ENCODE assay signal across 15 cellular contexts in the genomic region with DNA sequence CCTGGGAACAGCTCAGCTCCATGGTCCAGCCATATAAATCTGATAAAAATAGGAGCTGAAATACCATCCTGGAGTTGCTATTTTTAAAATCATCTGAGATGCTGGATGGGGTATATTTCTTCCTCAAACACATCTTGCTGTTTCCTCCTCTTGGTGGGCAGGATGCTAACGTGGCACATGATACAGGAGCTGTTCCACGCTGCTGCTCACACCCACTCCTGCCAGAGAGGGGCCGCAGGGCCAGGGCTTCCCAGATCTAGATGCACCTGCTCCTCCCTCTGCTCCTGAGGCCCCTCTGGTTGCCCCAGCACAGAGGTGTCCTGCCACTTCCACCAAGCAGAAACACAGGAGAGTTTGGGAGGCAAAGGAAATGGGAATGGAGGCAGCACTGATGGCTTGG. TPM values are rescaled to one million over a fixed set of nuclear protein-coding genes. Genes with fewer than 3 reads are reported as not detected.
A peak's percentile ranks its signal among the peaks of the same experiment; 100 is the strongest.
DNase-seq lines count a peak whose midpoint lies in the region; ATAC-seq and TF ChIP-seq lines count a peak whose summit lies in the region.
"Had no signal": no experiment of that assay in that cellular context is flagged by ENCODE, and none has a peak within 500 bp of the region (broad histone marks: within the 10 kb centered on the region; RNA-seq: fewer than 3 reads in every experiment).

No MANE protein-coding gene starts in this region.

- no peak for DNase-seq in activated CD4-positive, alpha-beta T cell treated with anti-CD3 and anti-CD28 coated beads, Interleukin-2, amount 10 ng/mL, durations not matched to agents 24 days and 14 days
- no peak for DNase-seq in activated CD4-positive, alpha-beta T cell treated with anti-CD3 and anti-CD28 coated beads, Interleukin-2, amount 50 U/mL, for 1 hour
- DNase-seq in HL-60 (ENCODE audit: low read depth in 1 of 2, low spot score in 1 of 2) (no peak), chondrocyte (ENCODE audit: low spot score) (peak; percentile 63), trophoblast cell (no peak), hippocampal formation (lab: John Stamatoyannopoulos, UW) (no peak)
- DNase-seq: ACHN, caudate nucleus, hypothalamus, KG1, NCI-H2081 had no signal

- peak overlapping the region; percentile 79 for H3K4me3 Mint-ChIP-seq in activated CD4-positive, alpha-beta T cell treated with anti-CD3 and anti-CD28 coated beads, Interleukin-2, amount 10 ng/mL, durations not matched to agents 24 days and 14 days
- H3K4me3 Mint-ChIP-seq in chondrocyte (ENCODE audit: unreplicated experiment): no peak overlapping the region

- H2AK5ac ChIP-seq in trophoblast cell (ENCODE audit: low read length): peak overlapping the region; percentile 5

- H3K4me1 Mint-ChIP-seq in activated CD4-positive, alpha-beta T cell treated with anti-CD3 and anti-CD28 coated beads, Interleukin-2, amount 10 ng/mL, durations not matched to agents 24 days and 14 days: peaks cover 48% of the 10 kb centered on the region
- H3K4me1 Mint-ChIP-seq in chondrocyte (ENCODE audit: low read depth): peaks cover 72% of the 10 kb centered on the region

- no peak overlapping the region for H3K4me2 ChIP-seq in trophoblast cell (ENCODE audit: low read length)

- H2BK12ac ChIP-seq in trophoblast cell (ENCODE audit: low read length): no peak overlapping the region

- H3K79me2 ChIP-seq in trophoblast cell (ENCODE audit: control insufficient read depth, insufficient read depth, low read length, poor library complexity): peaks cover 10% of the 10 kb centered on the region

- peak overlapping the region; percentile 92 for H3K27ac Mint-ChIP-seq in activated CD4-positive, alpha-beta T cell treated with anti-CD3 and anti-CD28 coated beads, Interleukin-2, amount 10 ng/mL, durations not matched to agents 24 days and 14 days
- no peak overlapping the region for H3K27ac Mint-ChIP-seq in chondrocyte (ENCODE audit: unreplicated experiment)

- no peak overlapping the region for H2AFZ ChIP-seq in trophoblast cell (ENCODE audit: insufficient read depth, low read length, poor library complexity)

- intact Hi-C loops in activated CD4-positive, alpha-beta T cell treated with anti-CD3 and anti-CD28 coated beads, Interleukin-2, amount 10 ng/mL, durations not matched to agents 24 days and 14 days (cut with micrococcal nuclease): loop anchor here (5.0 kb wide), 1 partner anchor 35 kb away; no protein-coding TSS in a partner anchor

- peaks cover 2% of the 10 kb centered on the region for H3K9me3 ChIP-seq in trophoblast cell (ENCODE audit: insufficient read depth, low read depth, low read length)
- H3K9me3 ChIP-seq: suprapubic skin had no signal

- no peaks in the 10 kb centered on the region for H3K27me3 ChIP-seq in HL-60 (ENCODE audit: insufficient read depth, poor library complexity, severe bottlenecking)
- H3K27me3 ChIP-seq in trophoblast cell (ENCODE audit: insufficient read depth, low read length): no peaks in the 10 kb centered on the region
- H3K27me3 ChIP-seq: suprapubic skin had no signal

- H4K12ac ChIP-seq in trophoblast cell (ENCODE audit: low read depth, low read length): no peak overlapping the region

- H3K23ac ChIP-seq in trophoblast cell (ENCODE audit: low read length): no peak overlapping the region

- ATAC-seq in HG03469 (IDR thresholded peaks at IDR 0.05; ENCODE audit: unreplicated experiment): no peak
- no peak for ATAC-seq in GM18511 (IDR thresholded peaks at IDR 0.05; ENCODE audit: unreplicated experiment)
- ATAC-seq: activated CD4-positive, CD25-positive, alpha-beta regulatory T cell treated with anti-CD3 and anti-CD28 coated beads, Interleukin-2, amount 50 U/mL, for 24 hours had no signal

- peaks cover 25% of the 10 kb centered on the region for H3K36me3 Mint-ChIP-seq in activated CD4-positive, alpha-beta T cell treated with anti-CD3 and anti-CD28 coated beads, Interleukin-2, amount 10 ng/mL, durations not matched to agents 24 days and 14 days (ENCODE audit: low read depth)
- no peaks in the 10 kb centered on the region for H3K36me3 Mint-ChIP-seq in chondrocyte (ENCODE audit: low read depth)

- H3K27ac ChIP-seq in HL-60 (replicated peaks) (peak overlapping the region; percentile 97), trophoblast cell (ENCODE audit: low read depth, low read length) (no peak overlapping the region)
- H3K27ac ChIP-seq: suprapubic skin had no signal

- H4K91ac ChIP-seq in trophoblast cell (ENCODE audit: low read depth, low read length): no peak overlapping the region

- H2BK120ac ChIP-seq in trophoblast cell (ENCODE audit: insufficient read depth, low read length, poor library complexity): no peak overlapping the region

- no peak overlapping the region for H3K18ac ChIP-seq in trophoblast cell (ENCODE audit: low read length)

- TF ChIP-seq CTCF in HL-60 (IDR thresholded peaks at IDR 0.05; ENCODE audit: insufficient read depth, low read length) (no peak), chondrocyte (IDR thresholded peaks at IDR 0.05) (no peak)

- no peak overlapping the region for H2BK5ac ChIP-seq in trophoblast cell (ENCODE audit: low read depth, low read length, poor library complexity)

- no peak overlapping the region for H4K8ac ChIP-seq in trophoblast cell (ENCODE audit: low read depth, low read length)

- H3K27me3 Mint-ChIP-seq in activated CD4-positive, alpha-beta T cell treated with anti-CD3 and anti-CD28 coated beads, Interleukin-2, amount 10 ng/mL, durations not matched to agents 24 days and 14 days: no peaks in the 10 kb centered on the region
- no peaks in the 10 kb centered on the region for H3K27me3 Mint-ChIP-seq in chondrocyte (ENCODE audit: low read depth)

- no peak overlapping the region for H3K14ac ChIP-seq in trophoblast cell (ENCODE audit: low read length)

- H3K36me3 ChIP-seq in trophoblast cell (ENCODE audit: control insufficient read depth in 1 of 2, insufficient read depth in 2 of 2, low read length in 2 of 2): peaks cover 0 to 4% of the 10 kb centered on the region in 2 experiments

- H3K4me1 ChIP-seq in trophoblast cell (ENCODE audit: control insufficient read depth in 1 of 2, insufficient read depth in 2 of 2, low read length in 2 of 2): peaks cover 14 to 23% of the 10 kb centered on the region in 2 experiments

- H3K9ac ChIP-seq in trophoblast cell (ENCODE audit: low read length): no peak overlapping the region

- H3K4ac ChIP-seq in trophoblast cell (ENCODE audit: low read depth, low read length): no peak overlapping the region

- H3K4me3 ChIP-seq in HL-60 (replicated peaks; ENCODE audit: insufficient read depth, low read length) (no peak overlapping the region), trophoblast cell (ENCODE audit: low read depth, low read length) (no peak overlapping the region)
- H3K4me3 ChIP-seq: suprapubic skin had no signal

- peaks cover 13% of the 10 kb centered on the region for H3K79me1 ChIP-seq in trophoblast cell (ENCODE audit: low read length)

- no peaks in the 10 kb centered on the region for H3K9me3 Mint-ChIP-seq in activated CD4-positive, alpha-beta T cell treated with anti-CD3 and anti-CD28 coated beads, Interleukin-2, amount 10 ng/mL, durations not matched to agents 24 days and 14 days
- no peaks in the 10 kb centered on the region for H3K9me3 Mint-ChIP-seq in chondrocyte (ENCODE audit: low read depth)

- WGBS in trophoblast cell (ENCODE audit: extremely low coverage, insufficient coverage, insufficient read length): no CpG with 5 or more reads among the region's 3 CpGs

RNA-seq across cellular contexts. Expression of a gene that starts 3.3 kb away (rescaled TPM):
- total RNA-seq in activated CD4-positive, alpha-beta T cell treated with anti-CD3 and anti-CD28 coated beads, Interleukin-2, amount 10 ng/mL, durations not matched to agents 24 days and 14 days: 12.3 and 13.3 TPM in 2 replicates
- 30.7 to 75.9 TPM (median 30.9 TPM) in 3 replicates for total RNA-seq in chondrocyte
- 16.1 and 17.5 TPM in 2 replicates for polyA plus RNA-seq in trophoblast cell (2013)

RNA-seq across cellular contexts. Expression of a gene that starts 48.3 kb away (rescaled TPM):
- 36.0 and 40.2 TPM in 2 replicates for total RNA-seq in activated CD4-positive, alpha-beta T cell treated with anti-CD3 and anti-CD28 coated beads, Interleukin-2, amount 10 ng/mL, durations not matched to agents 24 days and 14 days
- 12.3 to 14.8 TPM (median 12.4 TPM) in 3 replicates for total RNA-seq in chondrocyte
- 11.2 and 12.2 TPM in 2 replicates for polyA plus RNA-seq in trophoblast cell (2013)
